Comparison of ENCODE assay signal across 8 cellular contexts in genomic region chr11:110362916-110363574, GRCh38.
DNase-seq lines count a peak whose midpoint lies in the region; ATAC-seq, FAIRE-seq and TF ChIP-seq lines count a peak whose summit lies in the region.

No MANE protein-coding gene starts in this region.

- H3K4me1 ChIP-seq in foreskin keratinocyte = peaks cover 6% of the 10 kb centered on the region

- H3K27ac ChIP-seq in foreskin keratinocyte = no peak overlapping the region

- ATAC-seq in foreskin keratinocyte = no peak
- ATAC-seq in activated CD4-positive, CD25-positive, alpha-beta regulatory T cell treated with anti-CD3 and anti-CD28 coated beads, Interleukin-2, amount 50 U/mL, for 24 hours = no peak

- peak; percentile 11 for FAIRE-seq in GM19239 (lab: Jason Lieb, UNC)

- no peaks in the 10 kb centered on the region for H3K36me3 Mint-ChIP-seq in osteocyte (ENCODE audit: unreplicated experiment)

- H3K9me3 Mint-ChIP-seq in osteocyte (ENCODE audit: unreplicated experiment) = no peaks in the 10 kb centered on the region

- DNase-seq in GM19239 (ENCODE audit: insufficient read length, low spot score) (no peak), NCI-H2196 (lab: John Stamatoyannopoulos, UW; ENCODE audit: unreplicated experiment) (peak; percentile 42), ecto neural progenitor cell (ENCODE audit: low spot score) (peak; percentile 68), osteocyte (ENCODE audit: extremely low spot score, unreplicated experiment) (no peak), foreskin keratinocyte (no peak), 8988T (no peak), NOMO-1 treated with DMSO at 0.1 percent for 48 hours (lab: John Stamatoyannopoulos, UW; ENCODE audit: unreplicated experiment) (no peak)

- no peaks in the 10 kb centered on the region for H3K27me3 ChIP-seq in foreskin keratinocyte

- no peaks in the 10 kb centered on the region for H3K27me3 Mint-ChIP-seq in osteocyte (ENCODE audit: unreplicated experiment)

- peaks cover 25% of the 10 kb centered on the region for H3K4me1 Mint-ChIP-seq in osteocyte (ENCODE audit: unreplicated experiment)

- H3K4me3 Mint-ChIP-seq in osteocyte (ENCODE audit: unreplicated experiment) = peak overlapping the region; percentile 35

- H3K27ac Mint-ChIP-seq in osteocyte (ENCODE audit: unreplicated experiment) = peak overlapping the region; percentile 92

- TF ChIP-seq CTCF in osteocyte (IDR thresholded peaks at IDR 0.05) (no peak), foreskin keratinocyte (conservative IDR thresholded peaks at IDR 0.05) (no peak)

Comparison
In these comparisons a context has a peak if more than half of its experiments do, and no peak if none do; other contexts are left out.
1. DNase-seq: peak in NCI-H2196 (single experiment) and ecto neural progenitor cell (single experiment); none in GM19239 (single experiment), osteocyte (single experiment), foreskin keratinocyte (0 of 2), 8988T (single experiment) and NOMO-1 treated with DMSO at 0.1 percent for 48 hours (single experiment).